In the genomic region with DNA sequence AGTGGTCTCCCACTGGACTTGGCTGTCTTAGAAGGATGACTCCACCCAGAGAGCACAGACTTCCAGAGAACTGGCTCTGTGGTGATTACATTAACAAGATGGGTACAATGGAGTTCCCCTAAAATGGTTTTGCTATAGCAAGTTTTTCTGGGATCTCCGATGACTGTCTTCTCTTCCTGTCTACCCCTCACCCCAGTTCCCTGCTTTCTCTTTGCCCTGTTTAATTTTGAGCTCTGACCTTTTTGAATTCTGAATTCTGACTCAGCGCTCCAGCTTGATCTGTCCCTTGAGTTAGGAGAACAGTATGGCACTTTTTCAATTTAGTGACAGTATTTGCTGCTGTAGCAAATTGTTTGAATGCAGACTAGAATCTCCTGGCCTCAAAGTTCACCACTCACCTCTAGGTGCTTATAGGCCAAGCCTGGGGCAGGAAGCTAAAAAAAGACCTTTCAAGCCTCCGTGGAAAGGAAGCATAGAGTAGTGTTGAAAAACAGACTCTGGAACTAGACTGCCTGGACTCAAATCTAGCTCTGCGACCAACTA, we compare ENCODE assay signal across 2 cellular contexts.
TF ChIP-seq lines count a peak whose summit lies in the region.

No MANE protein-coding gene starts in this region.

TF ChIP-seq in liver, 16 proteins besides CTCF, POLR2A, EP300 and RAD21:
- TF ChIP-seq JUND (IDR thresholded peaks at IDR 0.05): no peak
- TF ChIP-seq HNF4G (IDR thresholded peaks at IDR 0.05): no peak
- TF ChIP-seq YY1 (IDR thresholded peaks at IDR 0.05): no peak
- TF ChIP-seq EGR1 (IDR thresholded peaks at IDR 0.05; ENCODE audit: low read depth in 2 of 2): no peak
- no peak for TF ChIP-seq FOXA1 (IDR thresholded peaks at IDR 0.05)
- TF ChIP-seq RXRA (IDR thresholded peaks at IDR 0.05): no peak

TF ChIP-seq in HepG2, 621 proteins besides CTCF, POLR2A, EP300 and RAD21:
- TF ChIP-seq BRCA1 (CRISPR knock-in tag; IDR thresholded peaks at IDR 0.05): no peak
- no peak for TF ChIP-seq U2AF1 (optimal IDR thresholded peaks at IDR 0.05; ENCODE audit: low read depth, low read length)
- no peak for TF ChIP-seq HNF4G (IDR thresholded peaks at IDR 0.05; ENCODE audit: borderline replicate concordance, low read depth, low read length)
- no peak for TF ChIP-seq HNF4G (CRISPR knock-in tag; IDR thresholded peaks at IDR 0.05; ENCODE audit: borderline replicate concordance, low read depth)
- no peak for TF ChIP-seq JUNB (CRISPR knock-in tag; IDR thresholded peaks at IDR 0.05; ENCODE audit: borderline replicate concordance)
- TF ChIP-seq, protein P1, sequence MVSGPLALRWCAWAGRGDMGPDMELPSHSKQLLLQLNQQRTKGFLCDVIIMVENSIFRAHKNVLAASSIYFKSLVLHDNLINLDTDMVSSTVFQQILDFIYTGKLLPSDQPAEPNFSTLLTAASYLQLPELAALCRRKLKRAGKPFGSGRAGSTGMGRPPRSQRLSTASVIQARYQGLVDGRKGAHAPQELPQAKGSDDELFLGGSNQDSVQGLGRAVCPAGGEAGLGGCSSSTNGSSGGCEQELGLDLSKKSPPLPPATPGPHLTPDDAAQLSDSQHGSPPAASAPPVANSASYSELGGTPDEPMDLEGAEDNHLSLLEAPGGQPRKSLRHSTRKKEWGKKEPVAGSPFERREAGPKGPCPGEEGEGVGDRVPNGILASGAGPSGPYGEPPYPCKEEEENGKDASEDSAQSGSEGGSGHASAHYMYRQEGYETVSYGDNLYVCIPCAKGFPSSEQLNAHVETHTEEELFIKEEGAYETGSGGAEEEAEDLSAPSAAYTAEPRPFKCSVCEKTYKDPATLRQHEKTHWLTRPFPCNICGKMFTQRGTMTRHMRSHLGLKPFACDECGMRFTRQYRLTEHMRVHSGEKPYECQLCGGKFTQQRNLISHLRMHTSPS (CRISPR knock-in tag; IDR thresholded peaks at IDR 0.05; ENCODE audit: low read depth): no peak
- TF ChIP-seq ZNF576 (CRISPR knock-in tag; IDR thresholded peaks at IDR 0.05): no peak
- TF ChIP-seq CC2D1A (CRISPR knock-in tag; IDR thresholded peaks at IDR 0.05): no peak
- no peak for TF ChIP-seq FOXO4 (CRISPR knock-in tag; conservative IDR thresholded peaks at IDR 0.05)
- TF ChIP-seq NFKBIZ (CRISPR knock-in tag; IDR thresholded peaks at IDR 0.05): no peak
- no peak for TF ChIP-seq ZNF780A (CRISPR knock-in tag; IDR thresholded peaks at IDR 0.05)
- TF ChIP-seq ARID2 (CRISPR knock-in tag; IDR thresholded peaks at IDR 0.05; ENCODE audit: borderline replicate concordance): no peak
- TF ChIP-seq FLYWCH1 (CRISPR knock-in tag; IDR thresholded peaks at IDR 0.05): no peak
- TF ChIP-seq TBX2 (CRISPR knock-in tag; IDR thresholded peaks at IDR 0.05; ENCODE audit: borderline replicate concordance): no peak
- no peak for TF ChIP-seq ZBTB20 (CRISPR knock-in tag; IDR thresholded peaks at IDR 0.05; ENCODE audit: borderline replicate concordance, low read depth)
- no peak for TF ChIP-seq GMEB1 (CRISPR knock-in tag; IDR thresholded peaks at IDR 0.05; ENCODE audit: borderline replicate concordance)
- no peak for TF ChIP-seq SP5 (CRISPR knock-in tag; IDR thresholded peaks at IDR 0.05; ENCODE audit: borderline replicate concordance, low read depth)
- no peak for TF ChIP-seq ZNF496 (CRISPR knock-in tag; IDR thresholded peaks at IDR 0.05; ENCODE audit: insufficient replicate concordance)
- TF ChIP-seq DDIT3 (CRISPR knock-in tag; IDR thresholded peaks at IDR 0.05): no peak
- TF ChIP-seq EED (CRISPR knock-in tag; IDR thresholded peaks at IDR 0.05): no peak
TF ChIP-seq in HepG2: peak in this region for 0.
